Comparison of ENCODE assay signal across 1 cellular context in genomic region chr2:144372484-144373195, GRCh38.
TF ChIP-seq lines count a peak whose summit lies in the region.

No MANE protein-coding gene starts in this region.

TF ChIP-seq in GM23338, 12 proteins besides CTCF, POLR2A, EP300 and RAD21 (continued from another document):
- TF ChIP-seq, protein P1, sequence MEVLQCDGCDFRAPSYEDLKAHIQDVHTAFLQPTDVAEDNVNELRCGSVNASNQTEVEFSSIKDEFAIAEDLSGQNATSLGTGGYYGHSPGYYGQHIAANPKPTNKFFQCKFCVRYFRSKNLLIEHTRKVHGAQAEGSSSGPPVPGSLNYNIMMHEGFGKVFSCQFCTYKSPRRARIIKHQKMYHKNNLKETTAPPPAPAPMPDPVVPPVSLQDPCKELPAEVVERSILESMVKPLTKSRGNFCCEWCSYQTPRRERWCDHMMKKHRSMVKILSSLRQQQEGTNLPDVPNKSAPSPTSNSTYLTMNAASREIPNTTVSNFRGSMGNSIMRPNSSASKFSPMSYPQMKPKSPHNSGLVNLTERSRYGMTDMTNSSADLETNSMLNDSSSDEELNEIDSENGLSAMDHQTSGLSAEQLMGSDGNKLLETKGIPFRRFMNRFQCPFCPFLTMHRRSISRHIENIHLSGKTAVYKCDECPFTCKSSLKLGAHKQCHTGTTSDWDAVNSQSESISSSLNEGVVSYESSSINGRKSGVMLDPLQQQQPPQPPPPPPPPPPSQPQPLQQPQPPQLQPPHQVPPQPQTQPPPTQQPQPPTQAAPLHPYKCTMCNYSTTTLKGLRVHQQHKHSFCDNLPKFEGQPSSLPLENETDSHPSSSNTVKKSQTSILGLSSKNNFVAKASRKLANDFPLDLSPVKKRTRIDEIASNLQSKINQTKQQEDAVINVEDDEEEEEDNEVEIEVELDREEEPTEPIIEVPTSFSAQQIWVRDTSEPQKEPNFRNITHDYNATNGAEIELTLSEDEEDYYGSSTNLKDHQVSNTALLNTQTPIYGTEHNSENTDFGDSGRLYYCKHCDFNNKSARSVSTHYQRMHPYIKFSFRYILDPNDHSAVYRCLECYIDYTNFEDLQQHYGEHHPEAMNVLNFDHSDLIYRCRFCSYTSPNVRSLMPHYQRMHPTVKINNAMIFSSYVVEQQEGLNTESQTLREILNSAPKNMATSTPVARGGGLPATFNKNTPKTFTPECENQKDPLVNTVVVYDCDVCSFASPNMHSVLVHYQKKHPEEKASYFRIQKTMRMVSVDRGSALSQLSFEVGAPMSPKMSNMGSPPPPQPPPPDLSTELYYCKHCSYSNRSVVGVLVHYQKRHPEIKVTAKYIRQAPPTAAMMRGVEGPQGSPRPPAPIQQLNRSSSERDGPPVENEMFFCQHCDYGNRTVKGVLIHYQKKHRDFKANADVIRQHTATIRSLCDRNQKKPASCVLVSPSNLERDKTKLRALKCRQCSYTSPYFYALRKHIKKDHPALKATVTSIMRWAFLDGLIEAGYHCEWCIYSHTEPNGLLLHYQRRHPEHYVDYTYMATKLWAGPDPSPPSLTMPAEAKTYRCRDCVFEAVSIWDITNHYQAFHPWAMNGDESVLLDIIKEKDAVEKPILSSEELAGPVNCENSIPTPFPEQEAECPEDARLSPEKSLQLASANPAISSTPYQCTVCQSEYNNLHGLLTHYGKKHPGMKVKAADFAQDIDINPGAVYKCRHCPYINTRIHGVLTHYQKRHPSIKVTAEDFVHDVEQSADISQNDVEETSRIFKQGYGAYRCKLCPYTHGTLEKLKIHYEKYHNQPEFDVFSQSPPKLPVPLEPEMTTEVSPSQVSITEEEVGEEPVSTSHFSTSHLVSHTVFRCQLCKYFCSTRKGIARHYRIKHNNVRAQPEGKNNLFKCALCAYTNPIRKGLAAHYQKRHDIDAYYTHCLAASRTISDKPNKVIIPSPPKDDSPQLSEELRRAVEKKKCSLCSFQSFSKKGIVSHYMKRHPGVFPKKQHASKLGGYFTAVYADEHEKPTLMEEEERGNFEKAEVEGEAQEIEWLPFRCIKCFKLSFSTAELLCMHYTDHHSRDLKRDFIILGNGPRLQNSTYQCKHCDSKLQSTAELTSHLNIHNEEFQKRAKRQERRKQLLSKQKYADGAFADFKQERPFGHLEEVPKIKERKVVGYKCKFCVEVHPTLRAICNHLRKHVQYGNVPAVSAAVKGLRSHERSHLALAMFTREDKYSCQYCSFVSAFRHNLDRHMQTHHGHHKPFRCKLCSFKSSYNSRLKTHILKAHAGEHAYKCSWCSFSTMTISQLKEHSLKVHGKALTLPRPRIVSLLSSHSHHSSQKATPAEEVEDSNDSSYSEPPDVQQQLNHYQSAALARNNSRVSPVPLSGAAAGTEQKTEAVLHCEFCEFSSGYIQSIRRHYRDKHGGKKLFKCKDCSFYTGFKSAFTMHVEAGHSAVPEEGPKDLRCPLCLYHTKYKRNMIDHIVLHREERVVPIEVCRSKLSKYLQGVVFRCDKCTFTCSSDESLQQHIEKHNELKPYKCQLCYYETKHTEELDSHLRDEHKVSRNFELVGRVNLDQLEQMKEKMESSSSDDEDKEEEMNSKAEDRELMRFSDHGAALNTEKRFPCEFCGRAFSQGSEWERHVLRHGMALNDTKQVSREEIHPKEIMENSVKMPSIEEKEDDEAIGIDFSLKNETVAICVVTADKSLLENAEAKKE (CRISPR knock-in tag; IDR thresholded peaks at IDR 0.05), result no peak
- TF ChIP-seq, protein P2, sequence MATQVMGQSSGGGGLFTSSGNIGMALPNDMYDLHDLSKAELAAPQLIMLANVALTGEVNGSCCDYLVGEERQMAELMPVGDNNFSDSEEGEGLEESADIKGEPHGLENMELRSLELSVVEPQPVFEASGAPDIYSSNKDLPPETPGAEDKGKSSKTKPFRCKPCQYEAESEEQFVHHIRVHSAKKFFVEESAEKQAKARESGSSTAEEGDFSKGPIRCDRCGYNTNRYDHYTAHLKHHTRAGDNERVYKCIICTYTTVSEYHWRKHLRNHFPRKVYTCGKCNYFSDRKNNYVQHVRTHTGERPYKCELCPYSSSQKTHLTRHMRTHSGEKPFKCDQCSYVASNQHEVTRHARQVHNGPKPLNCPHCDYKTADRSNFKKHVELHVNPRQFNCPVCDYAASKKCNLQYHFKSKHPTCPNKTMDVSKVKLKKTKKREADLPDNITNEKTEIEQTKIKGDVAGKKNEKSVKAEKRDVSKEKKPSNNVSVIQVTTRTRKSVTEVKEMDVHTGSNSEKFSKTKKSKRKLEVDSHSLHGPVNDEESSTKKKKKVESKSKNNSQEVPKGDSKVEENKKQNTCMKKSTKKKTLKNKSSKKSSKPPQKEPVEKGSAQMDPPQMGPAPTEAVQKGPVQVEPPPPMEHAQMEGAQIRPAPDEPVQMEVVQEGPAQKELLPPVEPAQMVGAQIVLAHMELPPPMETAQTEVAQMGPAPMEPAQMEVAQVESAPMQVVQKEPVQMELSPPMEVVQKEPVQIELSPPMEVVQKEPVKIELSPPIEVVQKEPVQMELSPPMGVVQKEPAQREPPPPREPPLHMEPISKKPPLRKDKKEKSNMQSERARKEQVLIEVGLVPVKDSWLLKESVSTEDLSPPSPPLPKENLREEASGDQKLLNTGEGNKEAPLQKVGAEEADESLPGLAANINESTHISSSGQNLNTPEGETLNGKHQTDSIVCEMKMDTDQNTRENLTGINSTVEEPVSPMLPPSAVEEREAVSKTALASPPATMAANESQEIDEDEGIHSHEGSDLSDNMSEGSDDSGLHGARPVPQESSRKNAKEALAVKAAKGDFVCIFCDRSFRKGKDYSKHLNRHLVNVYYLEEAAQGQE (IDR thresholded peaks at IDR 0.05; ENCODE audit: unreplicated experiment), result no peak
- TF ChIP-seq JUNB (IDR thresholded peaks at IDR 0.05; ENCODE audit: unreplicated experiment) (no peak), ZNF114 (CRISPR knock-in tag; IDR thresholded peaks at IDR 0.05) (no peak), CREB1 (CRISPR knock-in tag; IDR thresholded peaks at IDR 0.05; ENCODE audit: low read depth) (no peak)
